In genomic region chr5:64887910-64888309, GRCh38 we compare ENCODE assay signal across 29 cellular contexts.
"Had no signal": no experiment of that assay in that cellular context is flagged by ENCODE, and none has a peak within 500 bp of the region (broad histone marks: within the 10 kb centered on the region; RNA-seq: fewer than 3 reads in every experiment).

No MANE protein-coding gene starts in this region.

- H3K27me3 ChIP-seq: ascending aorta, cardiac muscle cell, colonic mucosa had no signal

- H3K4me1 ChIP-seq: ascending aorta, colonic mucosa had no signal

- ATAC-seq: activated CD4-positive, alpha-beta T cell treated with anti-CD3 and anti-CD28 coated beads for 36 hours; activated CD4-positive, CD25-positive, alpha-beta regulatory T cell treated with anti-CD3 and anti-CD28 coated beads, Interleukin-2, amount 50 U/mL, for 24 hours; activated CD8-positive, alpha-beta memory T cell treated with anti-CD3 and anti-CD28 coated beads, Interleukin-2, amount 10 ng/mL, durations not matched to agents 7 days and 5 days; activated CD8-positive, alpha-beta T cell treated with anti-CD3 and anti-CD28 coated beads, Interleukin-2, amount 10 ng/mL, durations not matched to agents 7 days and 5 days; activated naive CD8-positive, alpha-beta T cell treated with anti-CD3 and anti-CD28 coated beads, Interleukin-2, amount 50 U/mL, for 24 hours had no signal

- H3K36me3 ChIP-seq: ascending aorta, cardiac muscle cell, colonic mucosa had no signal

- H3K9me3 ChIP-seq: ascending aorta, colonic mucosa had no signal

- DNase-seq: activated CD4-positive, alpha-beta memory T cell treated with anti-CD3 and anti-CD28 coated beads, Interleukin-2, amount 10 ng/mL, durations not matched to agents 7 days and 5 days; activated CD4-positive, alpha-beta T cell treated with anti-CD3 and anti-CD28 coated beads for 1 hour; activated CD4-positive, alpha-beta T cell treated with anti-CD3 and anti-CD28 coated beads for 36 hours; activated CD4-positive, alpha-beta T cell treated with anti-CD3 and anti-CD28 coated beads for 48 hours; activated CD4-positive, alpha-beta T cell treated with anti-CD3 and anti-CD28 coated beads, Interleukin-2, amount 10 ng/mL, durations not matched to agents 7 days and 5 days; activated CD4-positive, alpha-beta T cell treated with anti-CD3 and anti-CD28 coated beads, Interleukin-2, amount 50 U/mL, for 48 hours; activated CD4-positive, CD25-positive, alpha-beta regulatory T cell; activated CD8-positive, alpha-beta memory T cell treated with anti-CD3 and anti-CD28 coated beads for 24 hours; activated CD8-positive, alpha-beta memory T cell treated with anti-CD3 and anti-CD28 coated beads, Interleukin-2, amount 10 ng/mL, durations not matched to agents 7 days and 5 days; activated CD8-positive, alpha-beta memory T cell treated with anti-CD3 and anti-CD28 coated beads, Interleukin-2, amount 50 U/mL, for 48 hours; activated CD8-positive, alpha-beta T cell treated with anti-CD3 and anti-CD28 coated beads, Interleukin-2, amount 10 ng/mL, durations not matched to agents 7 days and 5 days; activated effector memory CD4-positive, alpha-beta T cell treated with Interleukin-2 at 50 U/mL for 16 hours; activated gamma-delta T cell; activated naive CD4-positive, alpha-beta T cell treated with anti-CD3 and anti-CD28 coated beads, Interleukin-2, amount 10 ng/mL, durations not matched to agents 7 days and 5 days; activated naive CD4-positive, alpha-beta T cell treated with Interleukin-2 at 50 U/mL for 16 hours; activated naive CD8-positive, alpha-beta T cell treated with anti-CD3 and anti-CD28 coated beads, Interleukin-2, amount 10 ng/mL, durations not matched to agents 7 days and 5 days; activated naive CD8-positive, alpha-beta T cell treated with anti-CD3 and anti-CD28 coated beads, Interleukin-2, amount 50 U/mL, for 24 hours; activated T-cell treated with anti-CD3 and anti-CD28 coated beads, Interleukin-2, amount 50 U/mL, for 24 hours; activated T-cell treated with anti-CD3 and anti-CD28 coated beads, Interleukin-2, amount 50 U/mL, for 48 hours; amygdala; anterior cingulate cortex; caudate nucleus; cerebellar nuclear complex; colonic mucosa; T-helper 9 cell had no signal

- H3K4me3 ChIP-seq: ascending aorta, cardiac muscle cell, colonic mucosa had no signal

- H3K27ac ChIP-seq: ascending aorta, cardiac muscle cell, colonic mucosa, VCaP had no signal
